In the genomic region with DNA sequence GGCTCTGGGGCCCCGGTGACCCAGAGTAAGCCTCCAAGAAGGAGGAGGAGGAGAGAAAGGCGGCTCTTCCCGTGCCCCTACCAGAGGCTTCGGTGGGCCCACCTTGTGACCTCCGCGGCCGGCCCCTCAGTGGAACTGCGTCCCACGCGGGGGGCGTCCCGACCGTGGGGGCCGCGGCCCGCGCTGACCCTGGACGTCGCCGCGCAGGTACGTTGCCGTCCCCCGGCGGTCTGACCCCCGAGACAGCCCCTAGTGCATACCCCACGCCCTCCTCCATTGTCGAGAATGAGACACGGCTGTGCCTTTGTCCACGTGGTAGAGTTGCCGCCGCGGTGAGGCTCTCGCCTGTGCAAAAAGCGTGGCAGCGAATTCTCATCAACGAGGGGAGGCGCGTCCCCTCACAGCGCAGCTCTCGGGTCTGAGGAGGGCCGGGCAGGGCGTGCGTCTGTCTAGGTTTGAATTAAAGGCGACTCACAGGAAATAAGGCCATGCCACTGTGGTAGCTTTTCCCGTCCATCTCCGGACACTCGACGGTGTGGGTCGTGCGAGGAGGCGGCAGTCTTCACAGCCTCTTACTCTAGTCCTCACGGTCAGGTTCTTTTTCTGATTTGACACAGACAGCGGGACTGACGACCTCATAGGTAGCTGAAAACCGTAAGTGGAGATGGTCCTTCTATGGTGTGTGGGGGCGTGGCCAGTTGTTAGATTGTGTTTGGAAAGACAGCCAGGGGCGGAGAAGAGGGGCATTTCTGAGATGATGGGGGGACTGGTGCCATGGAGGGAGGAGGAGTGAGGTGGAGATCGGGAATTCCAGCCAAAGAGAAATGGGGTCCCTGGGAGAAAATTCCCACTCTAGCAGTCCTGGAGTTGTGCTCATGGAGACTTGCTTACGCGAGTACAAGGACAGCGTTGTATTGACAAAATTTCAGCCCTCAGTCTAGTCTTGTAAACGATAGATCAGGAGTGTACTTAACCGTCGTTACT, we compare ENCODE assay signal across 8 cellular contexts. TPM values are rescaled to one million over a fixed set of nuclear protein-coding genes. Genes with fewer than 3 reads are reported as not detected.
A peak's percentile ranks its signal among the peaks of the same experiment; 100 is the strongest.
DNase-seq lines count a peak whose midpoint lies in the region; ATAC-seq, FAIRE-seq and TF ChIP-seq lines count a peak whose summit lies in the region.

No MANE protein-coding gene starts in this region.

- peaks cover 45% of the 10 kb centered on the region for H3K4me1 ChIP-seq in HepG2 (ENCODE audit: insufficient read depth, low read length)

- TF ChIP-seq RAD21 in HepG2 (CRISPR knock-in tag; IDR thresholded peaks at IDR 0.05): peak; percentile 33; the same call in 1 of the 2 replicates

- peak overlapping the region; percentile 80 to 91 (median 90) for H3K4me3 ChIP-seq in HepG2 (replicated peaks in 1 of 3; ENCODE audit: insufficient read depth in 1 of 3, low read depth in 2 of 3, low read length in 3 of 3)

- intact Hi-C loops in HepG2 (cut with micrococcal nuclease; ENCODE audit: unreplicated experiment): loop anchor here (1.0 to 10.0 kb wide), 4 partner anchors 7 to 936 kb away; partner anchors contain the start of gene NAPB

- under 1% methylated on average over 61 of the region's 65 CpGs for WGBS in HepG2 (ENCODE audit: low lambda C conversion rate)

- in situ Hi-C loops in HepG2 (cut with HindIII; ENCODE audit: extremely low pct_ligation_motif_present, low pct_unique_long_range_greater_than_20kb): loop anchor here (10.0 kb wide), 1 partner anchor 776 kb away; no protein-coding TSS in a partner anchor

- TF ChIP-seq POLR2A in HepG2 (IDR thresholded peaks at IDR 0.05; ENCODE audit: insufficient read depth in 1 of 2, low read depth in 2 of 2, low read length in 2 of 2): peak in 1 of 2 experiments; percentile 49; a peak in 1 of 4 replicates

- H3K9me3 ChIP-seq in HepG2 (ENCODE audit: low read length): no peaks in the 10 kb centered on the region

- H3K27ac ChIP-seq in HepG2 (ENCODE audit: extremely low read length, insufficient read depth, low read length): peak overlapping the region; percentile 91

- TF ChIP-seq EP300 in HepG2 (IDR thresholded peaks at IDR 0.05; ENCODE audit: low read depth in 2 of 2, low read length in 2 of 2) (no peak), HepG2 (CRISPR knock-in tag; IDR thresholded peaks at IDR 0.05; ENCODE audit: borderline replicate concordance) (0 out of 2 replicates have a peak, but pooled peaks have one; percentile 11)

- no peak overlapping the region for H2AFZ ChIP-seq in HepG2 (ENCODE audit: low read length)

- CTCF ChIA-PET in HepG2 (lab: Yijun Ruan, JAX; ENCODE audit: low intra/inter-chr PET ratio, low total read pairs): interaction anchor here (1.3 to 1.5 kb wide), 2 partner anchors 11 to 95 kb away, joined by 3 read pairs; partner anchors contain the start of gene GZF1

- H3K9ac ChIP-seq in HepG2 (ENCODE audit: insufficient read depth, low read depth, low read length): peak overlapping the region; percentile 92

- ATAC-seq in GM18499 (IDR thresholded peaks at IDR 0.05; ENCODE audit: insufficient read depth, unreplicated experiment) (peak; percentile 17), HG02588 (IDR thresholded peaks at IDR 0.05; ENCODE audit: unreplicated experiment) (peak; percentile 24), HepG2 (peak; percentile 48)

- peak; percentile 14; the same call in 1 of the 2 replicates for TF ChIP-seq CTCF in HepG2 (CRISPR knock-in tag; IDR thresholded peaks at IDR 0.05)

- peak; percentile 50 for FAIRE-seq in HepG2 (lab: Jason Lieb, UNC)

- peaks cover 12% of the 10 kb centered on the region for H4K20me1 ChIP-seq in HepG2 (ENCODE audit: insufficient read depth, low read length)

- H3K27me3 ChIP-seq in HepG2 (ENCODE audit: control insufficient read depth in 1 of 2, insufficient read depth in 2 of 2, low read length in 2 of 2): no peaks in the 10 kb centered on the region; a peak in 1 of 5 replicates

- BruUV-seq in HepG2 (replicated peaks; lab: Mats Ljungman, UMichigan): no TSS peak

- H3K36me3 ChIP-seq in HepG2 (replicated peaks in 1 of 2; ENCODE audit: control insufficient read depth in 1 of 2, insufficient read depth in 2 of 2, low read length in 2 of 2): peaks cover 3 to 12% of the 10 kb centered on the region in 2 experiments; a peak in 4 of 5 replicates

- DNase-seq in NCI-H1105 treated with DMSO at 0.1 percent for 48 hours (lab: John Stamatoyannopoulos, UW) (peak; percentile 52), cerebellar cortex (ENCODE audit: low spot score) (peak; percentile 49), HepG2 (ENCODE audit: low spot score) (peak; percentile 85), inferior parietal cortex (ENCODE audit: extremely low spot score) (no peak)
- DNase-seq in activated CD4-positive, CD25-positive, alpha-beta regulatory T cell treated with anti-CD3 and anti-CD28 coated beads, Interleukin-2, amount 50 U/mL, for 16 hours (ENCODE audit: low read depth, low spot score): peak; percentile 18
- peak; percentile 50 to 56 for DNase-seq in stimulated activated CD4-positive, alpha-beta T cell treated with anti-CD3 and anti-CD28 coated beads, Interleukin-4, amount 100 ng/mL, for 48 hours (ENCODE audit: low read depth in 2 of 2)

- peaks cover 33% of the 10 kb centered on the region for H3K79me2 ChIP-seq in HepG2 (ENCODE audit: insufficient read depth, low read length)

- H3K4me2 ChIP-seq in HepG2 (ENCODE audit: low read depth, low read length): peak overlapping the region; percentile 89

- POLR2A ChIA-PET in HepG2 (lab: Yijun Ruan, JAX): interaction anchor here (0.6 to 3.3 kb wide), 32 partner anchors 9 to 1012 kb away, joined by 3 to 145 read pairs (median 5); partner anchors contain the start of genes FOXA2, GZF1 and NAPB

TF ChIP-seq in HepG2, 621 proteins besides CTCF, POLR2A, EP300 and RAD21 (continues in another document):
- peak; percentile 3 for TF ChIP-seq TEAD3 (CRISPR knock-in tag; optimal IDR thresholded peaks at IDR 0.05; ENCODE audit: borderline replicate concordance)
- TF ChIP-seq ZNF816 (CRISPR knock-in tag; IDR thresholded peaks at IDR 0.05; ENCODE audit: borderline replicate concordance): peak; percentile 26; the same call in 1 of the 2 replicates

RNA-seq across cellular contexts. Expression of gene NXT1, which starts 0.6 kb away (rescaled TPM):
- 65.9 and 69.7 TPM in 2 replicates for total RNA-seq in HepG2 (2016; rRNA removed; fragmentation: Illumina TruSeq; extraction: Trizol)
- total RNA-seq in HepG2 (2016; cell fraction: cytosol; rRNA removed; fragmentation: Illumina TruSeq; extraction: Trizol; ENCODE audit: low read depth): 33.9 and 44.3 TPM in 2 replicates
- 66.3 and 67.2 TPM in 2 replicates for total RNA-seq in HepG2 (2016; cell fraction: insoluble cytoplasmic fraction; rRNA removed; fragmentation: Illumina TruSeq; extraction: Trizol)
- total RNA-seq in HepG2 (2016; cell fraction: membrane; rRNA removed; fragmentation: Illumina TruSeq; extraction: Trizol): 44.7 and 63.8 TPM in 2 replicates
- 24.4 and 28.0 TPM in 2 replicates for total RNA-seq in HepG2 (2016; cell fraction: nucleus; rRNA removed; fragmentation: Illumina TruSeq; extraction: Trizol)
- polyA plus RNA-seq in HepG2 (2011; rRNA removed): 35.6 and 40.8 TPM in 2 replicates
- 43.8 and 47.5 TPM in 2 replicates for polyA plus RNA-seq in HepG2 (2011; cell fraction: cytosol; rRNA removed)
- polyA plus RNA-seq in HepG2 (2011; cell fraction: nucleus; rRNA removed): 14.7 and 15.8 TPM in 2 replicates
- polyA plus RNA-seq in HepG2 (2012): 26.7 and 32.9 TPM in 2 replicates
- polyA plus RNA-seq in HepG2 (2016; cell fraction: cytosol; fragmentation: Illumina TruSeq; extraction: Trizol; ENCODE audit: low read depth): 18.8 and 30.9 TPM in 2 replicates
- polyA plus RNA-seq in HepG2 (2016; cell fraction: insoluble cytoplasmic fraction; fragmentation: Illumina TruSeq; extraction: Trizol; ENCODE audit: low read depth): 62.5 and 64.4 TPM in 2 replicates
- 26.0 and 39.0 TPM in 2 replicates for polyA plus RNA-seq in HepG2 (2016; cell fraction: membrane; fragmentation: Illumina TruSeq; extraction: Trizol; ENCODE audit: low read depth)
- polyA plus RNA-seq in HepG2 (2016; cell fraction: nucleus; fragmentation: Illumina TruSeq; extraction: Trizol; ENCODE audit: insufficient read depth, low read depth): 41.7 and 47.7 TPM in 2 replicates
- polyA minus RNA-seq in HepG2 (2011; rRNA and poly(A)+ RNA removed; ENCODE audit: low replicate concordance): 25.3 and 27.2 TPM in 2 replicates
- 11.5 and 13.4 TPM in 2 replicates for polyA minus RNA-seq in HepG2 (2011; cell fraction: cytosol; rRNA and poly(A)+ RNA removed)
- polyA minus RNA-seq in HepG2 (2011; cell fraction: nucleus; rRNA and poly(A)+ RNA removed): 8.2 and 10.1 TPM in 2 replicates

RNA-seq across cellular contexts. Expression of gene GZF1, which starts 10.8 kb away (rescaled TPM):
- 26.0 and 26.4 TPM in 2 replicates for total RNA-seq in HepG2 (2016; rRNA removed; fragmentation: Illumina TruSeq; extraction: Trizol)
- 1.9 and 2.6 TPM in 2 replicates for total RNA-seq in HepG2 (2016; cell fraction: cytosol; rRNA removed; fragmentation: Illumina TruSeq; extraction: Trizol; ENCODE audit: low read depth)
- total RNA-seq in HepG2 (2016; cell fraction: insoluble cytoplasmic fraction; rRNA removed; fragmentation: Illumina TruSeq; extraction: Trizol): 22.9 and 24.5 TPM in 2 replicates
- 8.6 and 9.9 TPM in 2 replicates for total RNA-seq in HepG2 (2016; cell fraction: membrane; rRNA removed; fragmentation: Illumina TruSeq; extraction: Trizol)
- total RNA-seq in HepG2 (2016; cell fraction: nucleus; rRNA removed; fragmentation: Illumina TruSeq; extraction: Trizol): 19.0 and 22.5 TPM in 2 replicates
- 16.9 and 21.9 TPM in 2 replicates for polyA plus RNA-seq in HepG2 (2011; rRNA removed)
- 9.4 and 15.6 TPM in 2 replicates for polyA plus RNA-seq in HepG2 (2011; cell fraction: cytosol; rRNA removed)
- 66.6 and 67.6 TPM in 2 replicates for polyA plus RNA-seq in HepG2 (2011; cell fraction: nucleus; rRNA removed)
- polyA plus RNA-seq in HepG2 (2012): 9.0 and 9.7 TPM in 2 replicates
- 0.93 and 1.7 TPM in 2 replicates for polyA plus RNA-seq in HepG2 (2016; cell fraction: cytosol; fragmentation: Illumina TruSeq; extraction: Trizol; ENCODE audit: low read depth)
- polyA plus RNA-seq in HepG2 (2016; cell fraction: insoluble cytoplasmic fraction; fragmentation: Illumina TruSeq; extraction: Trizol; ENCODE audit: low read depth): 14.6 and 15.6 TPM in 2 replicates
- polyA plus RNA-seq in HepG2 (2016; cell fraction: membrane; fragmentation: Illumina TruSeq; extraction: Trizol; ENCODE audit: low read depth): 3.4 and 4.4 TPM in 2 replicates
- 27.5 and 33.7 TPM in 2 replicates for polyA plus RNA-seq in HepG2 (2016; cell fraction: nucleus; fragmentation: Illumina TruSeq; extraction: Trizol; ENCODE audit: insufficient read depth, low read depth)
- 48.6 and 69.0 TPM in 2 replicates for polyA minus RNA-seq in HepG2 (2011; rRNA and poly(A)+ RNA removed; ENCODE audit: low replicate concordance)
- polyA minus RNA-seq in HepG2 (2011; cell fraction: cytosol; rRNA and poly(A)+ RNA removed): 17.5 and 22.3 TPM in 2 replicates
- 37.7 and 38.0 TPM in 2 replicates for polyA minus RNA-seq in HepG2 (2011; cell fraction: nucleus; rRNA and poly(A)+ RNA removed)
